In genomic region chr1:235253219-235253640, GRCh38 we compare ENCODE assay signal across 8 cellular contexts.
A peak's percentile ranks its signal among the peaks of the same experiment; 100 is the strongest.
DNase-seq lines count a peak whose midpoint lies in the region; ATAC-seq, FAIRE-seq and TF ChIP-seq lines count a peak whose summit lies in the region.

No MANE protein-coding gene starts in this region.

- H3K79me2 ChIP-seq in hepatocyte = peaks cover 68% of the 10 kb centered on the region

- H3K4me1 ChIP-seq in hepatocyte (ENCODE audit: insufficient read depth) (no peaks in the 10 kb centered on the region), small intestine (ENCODE audit: control insufficient read depth in 2 of 2, insufficient read depth in 1 of 2, low read depth in 1 of 2, low read length in 1 of 2) (no peaks in the 10 kb centered on the region)

- ATAC-seq in GM21528 (IDR thresholded peaks at IDR 0.05; ENCODE audit: low FRiP score, unreplicated experiment) = no peak

- H3K4me2 ChIP-seq in hepatocyte = no peak overlapping the region

- H3K27ac ChIP-seq in hepatocyte = no peak overlapping the region
- H3K27ac ChIP-seq in small intestine (ENCODE audit: low read depth in 1 of 2, low read length in 1 of 2) = no peak overlapping the region

- H3K27me3 ChIP-seq in hepatocyte (no peaks in the 10 kb centered on the region), small intestine (ENCODE audit: control insufficient read depth in 2 of 2, insufficient read depth in 2 of 2, low read length in 2 of 2) (no peaks in the 10 kb centered on the region)

- no peaks in the 10 kb centered on the region for H3K9me2 ChIP-seq in hepatocyte (replicated peaks; ENCODE audit: insufficient read depth)

- no peak for FAIRE-seq in small intestine (lab: Jason Lieb, UNC)

- H4K20me1 ChIP-seq in hepatocyte (ENCODE audit: insufficient read depth, poor library complexity, severe bottlenecking) = no peaks in the 10 kb centered on the region

- no peaks in the 10 kb centered on the region for H3K36me3 ChIP-seq in hepatocyte (replicated peaks; ENCODE audit: insufficient read depth, low read depth)
- peaks cover 0 to 2% of the 10 kb centered on the region in 2 donors for H3K36me3 ChIP-seq in small intestine (ENCODE audit: control insufficient read depth in 2 of 2, insufficient read depth in 2 of 2, low read length in 2 of 2)

- no peaks in the 10 kb centered on the region for H3K9me3 ChIP-seq in hepatocyte (ENCODE audit: low read depth)
- H3K9me3 ChIP-seq in small intestine (ENCODE audit: control insufficient read depth, low read depth) = no peaks in the 10 kb centered on the region

- H2AFZ ChIP-seq in hepatocyte = no peak overlapping the region

- H3K4me3 ChIP-seq in hepatocyte (no peak overlapping the region), small intestine (ENCODE audit: low read depth in 1 of 2, low read length in 2 of 2) (no peak overlapping the region)

- WGBS in hepatocyte (ENCODE audit: low lambda C conversion rate, missing lambda C conversion rate) = 16% methylated on average over 1 of the region's 1 CpG
- 0 to 7% (median 3%) methylated on average over 1 of the region's 1 CpG for WGBS in small intestine, 3 donors

- DNase-seq in DMS 273 (lab: John Stamatoyannopoulos, UW; ENCODE audit: unreplicated experiment) = peak; percentile 90
- DNase-seq in H4 (ENCODE audit: low spot score) = peak; percentile 67
- DNase-seq in NCI-H1092 treated with DMSO at 0.1 percent for 48 hours (lab: John Stamatoyannopoulos, UW) = peak; percentile 66
- DNase-seq in SW480 (ENCODE audit: low spot score) = peak; percentile 72
- DNase-seq in anterior cingulate cortex (lab: John Stamatoyannopoulos, UW) = peak in 46 of 58 donors; percentile 1 to 67 (median 26)
- peak; percentile 75 for DNase-seq in hepatocyte (ENCODE audit: low spot score)
- DNase-seq in small intestine = peak; percentile 67

- TF ChIP-seq CTCF in hepatocyte (IDR thresholded peaks at IDR 0.05; ENCODE audit: poor library complexity) = peak; percentile 86

Comparison
In these comparisons a context has a peak if more than half of its experiments do, and no peak if none do; other contexts are left out.
1. DNase-seq: peak in every context shown above with its lines; median percentile 90 in DMS 273; 75 in hepatocyte; 72 in SW480; 67 in H4; 67 in small intestine; 66 in NCI-H1092 treated with DMSO at 0.1 percent for 48 hours; 26 in anterior cingulate cortex.